36 cellular contexts compared by ENCODE assay signal in genomic region chr5:176594554-176594953, GRCh38. TPM values are rescaled to one million over a fixed set of nuclear protein-coding genes. Genes with fewer than 3 reads are reported as not detected.
"Had no signal": no experiment of that assay in that cellular context is flagged by ENCODE, and none has a peak within 500 bp of the region (broad histone marks: within the 10 kb centered on the region; RNA-seq: fewer than 3 reads in every experiment).

No MANE protein-coding gene starts in this region.

- H3K4me3 Mint-ChIP-seq: activated CD4-positive, alpha-beta memory T cell treated with anti-CD3 and anti-CD28 coated beads for 36 hours; activated naive CD8-positive, alpha-beta T cell treated with anti-CD3 and anti-CD28 coated beads, Interleukin-2, amount 10 ng/mL, durations not matched to agents 7 days and 5 days; activated T-cell treated with anti-CD3 and anti-CD28 coated beads, Interleukin-2, amount 50 U/mL, for 4 hours; activated T-helper 1 cell treated with anti-CD3 and anti-CD28 coated beads, Interleukin-12 subunit alpha, Interleukin-12 subunit beta, Interleukin-2, Interleukin-4 antibody, amounts not matched to agents 30 ng/mL and 10 ng/mL and 1 ng/mL, durations not matched to agents 14 hours and 24 hours and 36 hours; T-helper 2 cell treated with Interferon-gamma antibody and Interleukin-4, amounts not matched to agents 5 μg/mL and 100 μg/mL, for 36 hours had no signal

- H3K9me3 Mint-ChIP-seq: activated CD4-positive, alpha-beta memory T cell treated with anti-CD3 and anti-CD28 coated beads for 36 hours; activated naive CD8-positive, alpha-beta T cell treated with anti-CD3 and anti-CD28 coated beads, Interleukin-2, amount 10 ng/mL, durations not matched to agents 7 days and 5 days; activated T-cell treated with anti-CD3 and anti-CD28 coated beads, Interleukin-2, amount 50 U/mL, for 4 hours; activated T-helper 1 cell treated with anti-CD3 and anti-CD28 coated beads, Interleukin-12 subunit alpha, Interleukin-12 subunit beta, Interleukin-2, Interleukin-4 antibody, amounts not matched to agents 30 ng/mL and 10 ng/mL and 1 ng/mL, durations not matched to agents 14 hours and 24 hours and 36 hours; T-helper 2 cell treated with Interferon-gamma antibody and Interleukin-4, amounts not matched to agents 5 μg/mL and 100 μg/mL, for 36 hours had no signal

- H3K27me3 Mint-ChIP-seq: activated CD4-positive, alpha-beta memory T cell treated with anti-CD3 and anti-CD28 coated beads for 36 hours had no signal

- H3K27ac Mint-ChIP-seq: activated CD4-positive, alpha-beta memory T cell treated with anti-CD3 and anti-CD28 coated beads for 36 hours; activated naive CD8-positive, alpha-beta T cell treated with anti-CD3 and anti-CD28 coated beads, Interleukin-2, amount 10 ng/mL, durations not matched to agents 7 days and 5 days; activated T-helper 1 cell treated with anti-CD3 and anti-CD28 coated beads, Interleukin-12 subunit alpha, Interleukin-12 subunit beta, Interleukin-2, Interleukin-4 antibody, amounts not matched to agents 30 ng/mL and 10 ng/mL and 1 ng/mL, durations not matched to agents 14 hours and 24 hours and 36 hours; T-helper 2 cell treated with Interferon-gamma antibody and Interleukin-4, amounts not matched to agents 5 μg/mL and 100 μg/mL, for 36 hours had no signal

- H3K36me3 Mint-ChIP-seq: activated CD4-positive, alpha-beta memory T cell treated with anti-CD3 and anti-CD28 coated beads for 36 hours; activated naive CD8-positive, alpha-beta T cell treated with anti-CD3 and anti-CD28 coated beads, Interleukin-2, amount 10 ng/mL, durations not matched to agents 7 days and 5 days had no signal

- H3K27ac ChIP-seq: body of pancreas, breast epithelium, KMS-11, Peyer's patch, SK-N-MC had no signal

- H3K9me3 ChIP-seq: body of pancreas, breast epithelium, Peyer's patch had no signal

- H3K4me1 ChIP-seq: breast epithelium had no signal

- H3K27me3 ChIP-seq: body of pancreas, Peyer's patch had no signal

- H3K36me3 ChIP-seq: breast epithelium had no signal

- DNase-seq: activated CD4-positive, alpha-beta memory T cell treated with anti-CD3 and anti-CD28 coated beads for 36 hours; activated CD4-positive, alpha-beta T cell treated with anti-CD3 and anti-CD28 coated beads, Interleukin-2, amount 50 U/mL, for 1 hour; activated CD8-positive, alpha-beta memory T cell treated with anti-CD3 and anti-CD28 coated beads, Interleukin-2, amount 50 U/mL, for 4 hours; activated effector memory CD4-positive, alpha-beta T cell treated with Interleukin-2 at 50 U/mL for 16 hours; activated naive CD4-positive, alpha-beta T cell; activated naive CD4-positive, alpha-beta T cell treated with anti-CD3 and anti-CD28 coated beads, Interleukin-2, amount 50 U/mL, for 16 hours; activated naive CD8-positive, alpha-beta T cell treated with anti-CD3 and anti-CD28 coated beads, Interleukin-2, amount 10 ng/mL, durations not matched to agents 7 days and 5 days; activated T-cell treated with anti-CD3 and anti-CD28 coated beads for 4 hours; activated T-cell treated with anti-CD3 and anti-CD28 coated beads, Interleukin-2, amount 50 U/mL, for 4 hours; amygdala; body of pancreas; cerebellar nuclear complex; MM.1S; MV-4-11; NCI-H1092; NCI-H1436 treated with DMSO at 0.1 percent for 48 hours; NCI-H1694 treated with DMSO at 0.1 percent for 48 hours; NCI-H2029; NCI-H2107; NCI-H2171; NCI-H510A; NCI-H526; NCI-H748 treated with DMSO at 0.1 percent for 48 hours; NK-92 treated with Interleukin-12 subunit alpha and Interleukin-12 subunit beta, amount 100 ng/mL, for 24 hours; Peyer's patch; RPMI8226 had no signal

- ATAC-seq: activated T-cell treated with anti-CD3 and anti-CD28 coated beads, Interleukin-2, amount 50 U/mL, for 4 hours; body of pancreas; Right ventricle myocardium inferior had no signal

- H3K4me3 ChIP-seq: body of pancreas, breast epithelium, Peyer's patch, SK-N-MC had no signal

RNA-seq across cellular contexts. Expression of gene SNCB, which starts 35.8 kb away (rescaled TPM):
- total RNA-seq: activated T-cell treated with anti-CD3 and anti-CD28 coated beads, Interleukin-2, amount 50 U/mL, for 4 hours; activated T-helper 1 cell treated with anti-CD3 and anti-CD28 coated beads, Interleukin-12 subunit alpha, Interleukin-12 subunit beta, Interleukin-2, Interleukin-4 antibody, amounts not matched to agents 30 ng/mL and 10 ng/mL and 1 ng/mL, durations not matched to agents 14 hours and 24 hours and 36 hours; body of pancreas; breast epithelium; Peyer's patch; Right ventricle myocardium inferior; T-helper 1 cell treated with Interleukin-12 subunit alpha and Interleukin-12 subunit beta and Interleukin-4 antibody, amounts not matched to agents 30 ng/mL and 1 ng/mL, for 36 hours had no signal

RNA-seq across cellular contexts. Expression of gene EIF4E1B, which starts 35.9 kb away (rescaled TPM):
- total RNA-seq: activated CD4-positive, alpha-beta memory T cell treated with anti-CD3 and anti-CD28 coated beads for 36 hours; activated naive CD8-positive, alpha-beta T cell treated with anti-CD3 and anti-CD28 coated beads, Interleukin-2, amount 10 ng/mL, durations not matched to agents 7 days and 5 days; activated T-cell treated with anti-CD3 and anti-CD28 coated beads, Interleukin-2, amount 50 U/mL, for 4 hours; activated T-helper 1 cell treated with anti-CD3 and anti-CD28 coated beads, Interleukin-12 subunit alpha, Interleukin-12 subunit beta, Interleukin-2, Interleukin-4 antibody, amounts not matched to agents 30 ng/mL and 10 ng/mL and 1 ng/mL, durations not matched to agents 14 hours and 24 hours and 36 hours; astrocyte; cardiac septum; LHCN-M2; Peyer's patch; Right ventricle myocardium inferior; T-helper 1 cell treated with Interleukin-12 subunit alpha and Interleukin-12 subunit beta and Interleukin-4 antibody, amounts not matched to agents 30 ng/mL and 1 ng/mL, for 36 hours had no signal

RNA-seq across cellular contexts. Expression of gene CDHR2, which starts 45.4 kb away (rescaled TPM):
- total RNA-seq: LHCN-M2 had no signal
